In the genomic region with DNA sequence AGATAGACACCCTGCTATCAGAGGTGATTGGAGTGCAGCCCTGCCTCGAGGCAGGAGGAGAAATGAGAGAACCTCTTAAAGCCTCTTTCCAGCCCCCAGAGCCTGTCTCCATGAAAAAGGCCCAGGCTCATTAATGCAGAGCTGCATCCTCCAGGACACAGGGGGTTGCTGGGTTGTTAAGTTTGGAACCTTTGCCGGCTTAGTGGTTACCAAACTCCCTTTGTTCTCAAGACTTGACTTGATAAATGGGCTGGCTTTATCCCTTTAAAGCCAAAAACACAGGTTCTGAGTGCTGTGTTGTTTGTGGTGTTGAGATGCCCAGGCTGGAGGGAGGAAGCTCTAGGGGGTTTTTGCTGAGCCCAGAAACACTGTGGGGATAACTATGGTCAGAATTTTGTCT, we compare ENCODE assay signal across 13 cellular contexts.
A peak's percentile ranks its signal among the peaks of the same experiment; 100 is the strongest.
DNase-seq lines count a peak whose midpoint lies in the region; ATAC-seq, FAIRE-seq and TF ChIP-seq lines count a peak whose summit lies in the region.
"Had no signal": no experiment of that assay in that cellular context is flagged by ENCODE, and none has a peak within 500 bp of the region (broad histone marks: within the 10 kb centered on the region; RNA-seq: fewer than 3 reads in every experiment).

No MANE protein-coding gene starts in this region.

- CTCF ChIA-PET in CD4-positive, alpha-beta T cell (lab: Charles Lee): interaction anchor here (1.1 to 4.1 kb wide), 4 partner anchors 38 to 521 kb away, joined by 3 to 24 read pairs (median 6); no protein-coding TSS in a partner anchor
- CTCF ChIA-PET in HEK293T (lab: Yijun Ruan, JAX): interaction anchor here (1.6 kb wide), 1 partner anchor 39 kb away, joined by 6 read pairs; no protein-coding TSS in a partner anchor

- TF ChIP-seq EP300 in suprapubic skin (IDR thresholded peaks at IDR 0.05): no peak

- no peak overlapping the region for H3K9ac ChIP-seq in astrocyte (ENCODE audit: low read length)

- H3K27me3 ChIP-seq in CD4-positive, alpha-beta T cell (ENCODE audit: control insufficient read depth, insufficient read depth, low read length): no peaks in the 10 kb centered on the region
- no peaks in the 10 kb centered on the region; the same call in 1 of the 2 replicates for H3K27me3 ChIP-seq in HAP-1 (ENCODE audit: low read depth)
- H3K27me3 ChIP-seq in astrocyte (ENCODE audit: insufficient read depth, low read length): no peaks in the 10 kb centered on the region
- no peaks in the 10 kb centered on the region for H3K27me3 ChIP-seq in suprapubic skin
- H3K27me3 ChIP-seq in brain microvascular endothelial cell (replicated peaks): no peaks in the 10 kb centered on the region

- H3K4me2 ChIP-seq in astrocyte (ENCODE audit: low read length): no peak overlapping the region

- peak overlapping the region; percentile 99 for H3K27ac ChIP-seq in CD4-positive, alpha-beta T cell (ENCODE audit: low read depth, low read length)
- no peak overlapping the region for H3K27ac ChIP-seq in astrocyte (ENCODE audit: low read depth, low read length)
- no peak overlapping the region for H3K27ac ChIP-seq in suprapubic skin
- no peak overlapping the region for H3K27ac ChIP-seq in brain microvascular endothelial cell

- H3K9me3 Mint-ChIP-seq in CD4-positive, alpha-beta T cell: no peaks in the 10 kb centered on the region
- no peaks in the 10 kb centered on the region for H3K9me3 Mint-ChIP-seq in astrocyte (ENCODE audit: unreplicated experiment)
- H3K9me3 Mint-ChIP-seq in natural killer cell: no peaks in the 10 kb centered on the region
- H3K9me3 Mint-ChIP-seq: dendritic cell treated with granulocyte-macrophage colony-stimulating factor and Interleukin-4, amounts not matched to agents 40 ng/mL and 50 ng/mL, for 4 days had no signal

- peak overlapping the region; percentile 86 for H3K4me3 Mint-ChIP-seq in CD4-positive, alpha-beta T cell
- H3K4me3 Mint-ChIP-seq in astrocyte (ENCODE audit: unreplicated experiment) (no peak overlapping the region), natural killer cell (peak overlapping the region; percentile 4)
- H3K4me3 Mint-ChIP-seq: dendritic cell treated with granulocyte-macrophage colony-stimulating factor and Interleukin-4, amounts not matched to agents 40 ng/mL and 50 ng/mL, for 4 days had no signal

- no peak for FAIRE-seq in astrocyte (lab: Jason Lieb, UNC)
- FAIRE-seq: K562 had no signal

- no peaks in the 10 kb centered on the region for H3K36me3 ChIP-seq in HAP-1 (replicated peaks)
- no peaks in the 10 kb centered on the region for H3K36me3 ChIP-seq in astrocyte (ENCODE audit: insufficient read depth, low read length)
- H3K36me3 ChIP-seq in suprapubic skin: no peaks in the 10 kb centered on the region
- H3K36me3 ChIP-seq in brain microvascular endothelial cell (replicated peaks): no peaks in the 10 kb centered on the region

- H3K4me1 ChIP-seq in HAP-1: peaks cover 7% of the 10 kb centered on the region
- H3K4me1 ChIP-seq in astrocyte (ENCODE audit: insufficient read depth, low read length): peaks cover 18% of the 10 kb centered on the region
- H3K4me1 ChIP-seq in suprapubic skin: peaks cover 91% of the 10 kb centered on the region

- no peak for TF ChIP-seq POLR2A in suprapubic skin (IDR thresholded peaks at IDR 0.05)

- peak overlapping the region; percentile 93 for H3K27ac Mint-ChIP-seq in CD4-positive, alpha-beta T cell
- peak overlapping the region; percentile 22 for H3K27ac Mint-ChIP-seq in astrocyte (ENCODE audit: unreplicated experiment)
- H3K27ac Mint-ChIP-seq in natural killer cell: peak overlapping the region; percentile 10 to 49
- H3K27ac Mint-ChIP-seq: dendritic cell treated with granulocyte-macrophage colony-stimulating factor and Interleukin-4, amounts not matched to agents 40 ng/mL and 50 ng/mL, for 4 days had no signal

- H2AFZ ChIP-seq in astrocyte (ENCODE audit: low read depth, low read length): no peak overlapping the region

- H3K36me3 Mint-ChIP-seq in CD4-positive, alpha-beta T cell (ENCODE audit: low read depth): peaks cover 97% of the 10 kb centered on the region
- H3K36me3 Mint-ChIP-seq in astrocyte (ENCODE audit: low read depth, unreplicated experiment): no peaks in the 10 kb centered on the region
- H3K36me3 Mint-ChIP-seq in natural killer cell: no peaks in the 10 kb centered on the region

- intact Hi-C loops in CD4-positive, alpha-beta T cell (cut with DNase I, micrococcal nuclease): loop anchor here (2.0 to 5.0 kb wide), 4 partner anchors 15 to 34 kb away; no protein-coding TSS in a partner anchor
- intact Hi-C loops in natural killer cell (cut with micrococcal nuclease): no loop called here

- peaks cover 95% of the 10 kb centered on the region for H3K4me1 Mint-ChIP-seq in CD4-positive, alpha-beta T cell (ENCODE audit: low read depth)
- H3K4me1 Mint-ChIP-seq in astrocyte (ENCODE audit: low read depth, unreplicated experiment) (peaks cover 45% of the 10 kb centered on the region), natural killer cell (peaks cover 71 to 80% of the 10 kb centered on the region in 2 donors)

- H3K27me3 Mint-ChIP-seq in CD4-positive, alpha-beta T cell: no peaks in the 10 kb centered on the region
- no peaks in the 10 kb centered on the region for H3K27me3 Mint-ChIP-seq in astrocyte (ENCODE audit: low read depth, unreplicated experiment)
- H3K27me3 Mint-ChIP-seq in natural killer cell (ENCODE audit: low read depth in 2 of 2): no peaks in the 10 kb centered on the region

- in situ Hi-C loops in HAP-1 (cut with MboI; ENCODE audit: low sequenced_read_pairs) (no loop called here), brain microvascular endothelial cell (cut with HindIII; ENCODE audit: low pct_ligation_motif_present, low sequenced_read_pairs) (no loop called here)

- no peaks in the 10 kb centered on the region for H3K9me3 ChIP-seq in CD4-positive, alpha-beta T cell (ENCODE audit: control insufficient read depth, low read length)
- H3K9me3 ChIP-seq in HAP-1 (no peaks in the 10 kb centered on the region), astrocyte (ENCODE audit: insufficient read depth, low read depth, low read length) (no peaks in the 10 kb centered on the region), suprapubic skin (no peaks in the 10 kb centered on the region)

- peak; percentile 22 for ATAC-seq in CD4-positive, alpha-beta T cell (ENCODE audit: poor library complexity)
- ATAC-seq in natural killer cell: no peak
- ATAC-seq: K562, right cardiac atrium had no signal

- DNase-seq in CD4-positive, alpha-beta T cell: no peak
- peak; percentile 44 to 53 for DNase-seq in HAP-1 (ENCODE audit: low spot score in 2 of 2)
- peak; percentile 27 for DNase-seq in astrocyte (ENCODE audit: low read depth)
- DNase-seq in natural killer cell: no peak
- no peak for DNase-seq in suprapubic skin (ENCODE audit: low spot score in 2 of 2)
- DNase-seq in brain microvascular endothelial cell: no peak
- no peak for DNase-seq in HEK293T (ENCODE audit: extremely low spot score)
- no peak for DNase-seq in NAMALWA (ENCODE audit: low spot score)
- DNase-seq: NCI-H774, right cardiac atrium, SIG-M5 had no signal

- 54% methylated on average over 2 of the region's 2 CpGs for WGBS in suprapubic skin

- H4K20me1 ChIP-seq in astrocyte (ENCODE audit: insufficient read depth, low read length): no peaks in the 10 kb centered on the region

- H3K79me2 ChIP-seq in astrocyte (ENCODE audit: insufficient read depth, low read length): peaks cover 6% of the 10 kb centered on the region

- no peak for TF ChIP-seq CTCF in CD4-positive, alpha-beta T cell (IDR thresholded peaks at IDR 0.05)
- TF ChIP-seq CTCF in astrocyte (IDR thresholded peaks at IDR 0.05; ENCODE audit: insufficient read depth, low read depth, low read length) (no peak), natural killer cell (IDR thresholded peaks at IDR 0.05) (no peak), suprapubic skin (IDR thresholded peaks at IDR 0.05) (no peak), brain microvascular endothelial cell (IDR thresholded peaks at IDR 0.05; ENCODE audit: low read depth, low read length, missing control alignments) (no peak)

- POLR2A ChIA-PET in CD4-positive, alpha-beta T cell (lab: Charles Lee): interaction anchor here (0.7 to 29.1 kb wide), 6 partner anchors 11 to 43 kb away, joined by 3 to 613 read pairs (median 134); no protein-coding TSS in a partner anchor
- POLR2A ChIA-PET in HEK293T (lab: Yijun Ruan, JAX): no interaction called here

- H3K4me3 ChIP-seq in HAP-1: no peak overlapping the region
- H3K4me3 ChIP-seq in astrocyte (ENCODE audit: insufficient read depth, low read depth, low read length): no peak overlapping the region
- H3K4me3 ChIP-seq in suprapubic skin: no peak overlapping the region
- no peak overlapping the region for H3K4me3 ChIP-seq in brain microvascular endothelial cell (ENCODE audit: low read depth, low read length)
- H3K4me3 ChIP-seq: K562 had no signal

TF ChIP-seq in HEK293T, 16 proteins besides CTCF, POLR2A, EP300 and RAD21:
- TF ChIP-seq BHLHE40 (IDR thresholded peaks at IDR 0.05; ENCODE audit: borderline replicate concordance) (no peak), LEF1 (IDR thresholded peaks at IDR 0.05; ENCODE audit: borderline replicate concordance) (no peak), CTBP1 (IDR thresholded peaks at IDR 0.05; ENCODE audit: borderline replicate concordance) (no peak), SP1 (IDR thresholded peaks at IDR 0.05) (no peak), L3MBTL2 (conservative IDR thresholded peaks at IDR 0.05) (no peak), HDGF (IDR thresholded peaks at IDR 0.05; ENCODE audit: borderline replicate concordance) (no peak), FOXA1 (IDR thresholded peaks at IDR 0.05) (no peak), NFRKB (IDR thresholded peaks at IDR 0.05) (no peak), ELF4 (IDR thresholded peaks at IDR 0.05) (no peak), ZNF384 (IDR thresholded peaks at IDR 0.05) (no peak), FOXK2 (IDR thresholded peaks at IDR 0.05) (no peak), FOXM1 (IDR thresholded peaks at IDR 0.05; ENCODE audit: borderline replicate concordance) (no peak), ARNT (IDR thresholded peaks at IDR 0.05) (no peak), SUZ12 (IDR thresholded peaks at IDR 0.05) (no peak), TARDBP (IDR thresholded peaks at IDR 0.05) (no peak)
- TF ChIP-seq, protein P1, sequence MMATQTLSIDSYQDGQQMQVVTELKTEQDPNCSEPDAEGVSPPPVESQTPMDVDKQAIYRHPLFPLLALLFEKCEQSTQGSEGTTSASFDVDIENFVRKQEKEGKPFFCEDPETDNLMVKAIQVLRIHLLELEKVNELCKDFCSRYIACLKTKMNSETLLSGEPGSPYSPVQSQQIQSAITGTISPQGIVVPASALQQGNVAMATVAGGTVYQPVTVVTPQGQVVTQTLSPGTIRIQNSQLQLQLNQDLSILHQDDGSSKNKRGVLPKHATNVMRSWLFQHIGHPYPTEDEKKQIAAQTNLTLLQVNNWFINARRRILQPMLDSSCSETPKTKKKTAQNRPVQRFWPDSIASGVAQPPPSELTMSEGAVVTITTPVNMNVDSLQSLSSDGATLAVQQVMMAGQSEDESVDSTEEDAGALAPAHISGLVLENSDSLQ (IDR thresholded peaks at IDR 0.05): no peak

Comparison
In these comparisons a context has a peak if more than half of its experiments do, and no peak if none do; other contexts are left out.
1. DNase-seq: peak in HAP-1 (2 of 2) and astrocyte (single experiment); none in CD4-positive, alpha-beta T cell (0 of 10), natural killer cell (single experiment), suprapubic skin (0 of 2), brain microvascular endothelial cell (single experiment), HEK293T (single experiment) and NAMALWA (single experiment).
2. H3K27ac Mint-ChIP-seq: peak in every context shown above with its lines; median percentile 93 in CD4-positive, alpha-beta T cell; 30 in natural killer cell; 22 in astrocyte.